Comparison of ENCODE assay signal across 8 cellular contexts in genomic region chr11:61892085-61892370, GRCh38. TPM values are rescaled to one million over a fixed set of nuclear protein-coding genes. Genes with fewer than 3 reads are reported as not detected.
A peak's percentile ranks its signal among the peaks of the same experiment; 100 is the strongest.
DNase-seq lines count a peak whose midpoint lies in the region; ATAC-seq and TF ChIP-seq lines count a peak whose summit lies in the region.

No MANE protein-coding gene starts in this region.

- peaks cover 4% of the 10 kb centered on the region for H3K36me3 Mint-ChIP-seq in effector memory CD8-positive, alpha-beta T cell (ENCODE audit: insufficient read depth)

- peaks cover 4 to 5% of the 10 kb centered on the region in 2 donors for H3K4me1 Mint-ChIP-seq in effector memory CD8-positive, alpha-beta T cell (ENCODE audit: low read depth in 2 of 2)

- H3K4me3 Mint-ChIP-seq in effector memory CD8-positive, alpha-beta T cell: peak overlapping the region; percentile 58 to 70

- ATAC-seq in effector memory CD8-positive, alpha-beta T cell (replicated peaks): peak; percentile 76
- peak; percentile 3 for ATAC-seq in omental fat pad (ENCODE audit: low FRiP score)
- no peak for ATAC-seq in GM21529 (IDR thresholded peaks at IDR 0.05; ENCODE audit: unreplicated experiment)

- peak; percentile 50 for DNase-seq in stimulated activated naive CD4-positive, alpha-beta T cell treated with Interleukin-2 at 50 U/mL for 16 hours (lab: John Stamatoyannopoulos, UW)
- no peak for DNase-seq in stimulated activated naive CD4-positive, alpha-beta T cell (lab: John Stamatoyannopoulos, UW)
- DNase-seq in NCI-H345 treated with DMSO at 0.1 percent for 48 hours (lab: John Stamatoyannopoulos, UW; ENCODE audit: unreplicated experiment) (peak; percentile 33), omental fat pad (ENCODE audit: low spot score) (no peak), putamen (ENCODE audit: low spot score) (no peak)
- DNase-seq in effector memory CD8-positive, alpha-beta T cell: no peak
- no peak for DNase-seq in stimulated activated CD4-positive, alpha-beta T cell treated with anti-CD3 and anti-CD28 coated beads, Interleukin-4, amount 100 ng/mL, for 24 hours

- no peaks in the 10 kb centered on the region for H3K27me3 Mint-ChIP-seq in effector memory CD8-positive, alpha-beta T cell

- peak overlapping the region in 1 of 2 donors; percentile 67 for H3K27ac Mint-ChIP-seq in effector memory CD8-positive, alpha-beta T cell

- no peaks in the 10 kb centered on the region for H3K9me3 Mint-ChIP-seq in effector memory CD8-positive, alpha-beta T cell

- no peak for TF ChIP-seq CTCF in omental fat pad (IDR thresholded peaks at IDR 0.05)

RNA-seq across cellular contexts. Expression of gene FADS3, which starts 0.7 kb away (rescaled TPM):
- total RNA-seq in omental fat pad: 100 to 1,000 TPM; 111 to 285 (median 246) TPM

RNA-seq across cellular contexts. Expression of gene RAB3IL1, which starts 25.3 kb away (rescaled TPM):
- 10 to 100 TPM; 18.5 to 37.8 (median 25.4) TPM for total RNA-seq in omental fat pad

RNA-seq across cellular contexts. Expression of gene BEST1, which starts 58.1 kb away (rescaled TPM):
- 10 to 100 TPM in 3 of 4 donors, 1 to 10 TPM in 1; 5.8 to 17.0 (median 12.0) TPM for total RNA-seq in omental fat pad

Comparison
In these comparisons a context has a peak if more than half of its experiments do, and no peak if none do; other contexts are left out.
1. DNase-seq: peak in stimulated activated naive CD4-positive, alpha-beta T cell treated with Interleukin-2 at 50 U/mL for 16 hours (single experiment) and NCI-H345 treated with DMSO at 0.1 percent for 48 hours (single experiment); none in stimulated activated naive CD4-positive, alpha-beta T cell (0 of 6), effector memory CD8-positive, alpha-beta T cell (0 of 3), omental fat pad (single experiment), putamen (single experiment) and stimulated activated CD4-positive, alpha-beta T cell treated with anti-CD3 and anti-CD28 coated beads, Interleukin-4, amount 100 ng/mL, for 24 hours (single experiment).